In the genomic region with DNA sequence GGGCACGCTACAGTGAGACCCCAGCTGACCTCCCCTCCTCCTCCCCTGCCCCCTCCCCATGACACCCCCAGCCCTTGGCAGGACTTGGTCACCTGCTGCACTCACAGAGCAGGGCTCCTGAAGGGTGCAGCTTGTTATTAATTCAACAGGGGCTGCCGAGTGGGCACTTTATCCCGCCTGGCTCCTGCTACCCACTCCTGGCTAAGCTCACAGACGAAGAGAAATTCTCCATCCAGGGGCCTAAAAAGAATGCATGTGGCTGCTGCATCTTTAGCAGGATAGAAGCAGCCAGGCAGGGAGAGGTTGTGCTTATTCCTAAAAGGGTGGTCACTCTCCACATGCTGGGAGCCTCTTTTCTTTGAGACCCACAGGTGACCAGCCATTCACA, we compare ENCODE assay signal across 12 cellular contexts.
DNase-seq lines count a peak whose midpoint lies in the region; FAIRE-seq and TF ChIP-seq lines count a peak whose summit lies in the region.
"Had no signal": no experiment of that assay in that cellular context is flagged by ENCODE, and none has a peak within 500 bp of the region (broad histone marks: within the 10 kb centered on the region; RNA-seq: fewer than 3 reads in every experiment).

No MANE protein-coding gene starts in this region.

- DNase-seq in NCI-H1092 (lab: John Stamatoyannopoulos, UW) (peak; percentile 83), islet precursor cell (peak; percentile 16), superior temporal gyrus (ENCODE audit: extremely low spot score) (peak; percentile 50), AG08395 (ENCODE audit: low spot score) (no peak), H54 (ENCODE audit: insufficient read length, low spot score) (no peak)
- DNase-seq in stimulated activated naive CD4-positive, alpha-beta T cell (lab: John Stamatoyannopoulos, UW) = no peak
- DNase-seq: activated CD8-positive, alpha-beta T cell treated with anti-CD3 and anti-CD28 coated beads for 36 hours; activated T-cell treated with anti-CD3 and anti-CD28 coated beads, Interleukin-2, amount 50 U/mL, for 1 hour; dermis blood vessel endothelial cell; MG63 had no signal

- H3K27ac ChIP-seq in angular gyrus (ENCODE audit: low read depth, low read length) = peak overlapping the region; percentile 90

- no peak for FAIRE-seq in H54 (lab: Jason Lieb, UNC)
- FAIRE-seq: G401.6 had no signal

- TF ChIP-seq POLR2A in H54 (IDR thresholded peaks at IDR 0.05; ENCODE audit: low read depth, low read length) = no peak

Comparison
In these comparisons a context has a peak if more than half of its experiments do, and no peak if none do; other contexts are left out.
1. DNase-seq: peak in NCI-H1092 (single experiment), islet precursor cell (single experiment) and superior temporal gyrus (single experiment); none in AG08395 (single experiment), stimulated activated naive CD4-positive, alpha-beta T cell (0 of 6) and H54 (single experiment).